1 cellular context compared by ENCODE assay signal in genomic region chr22:19037282-19038163, GRCh38.
TF ChIP-seq lines count a peak whose summit lies in the region.

No MANE protein-coding gene starts in this region.

TF ChIP-seq in K562, 482 proteins besides CTCF, POLR2A, EP300 and RAD21 (continued from another document):
- 0 out of 2 replicates have a peak, but pooled peaks have one; percentile 75 for TF ChIP-seq RERE (CRISPR knock-in tag; IDR thresholded peaks at IDR 0.05; ENCODE audit: borderline replicate concordance)
- TF ChIP-seq ZC3H8 (IDR thresholded peaks at IDR 0.05): no peak
- no peak for TF ChIP-seq ZNF707 (CRISPR knock-in tag; conservative IDR thresholded peaks at IDR 0.05)
- no peak for TF ChIP-seq HLTF (IDR thresholded peaks at IDR 0.05)
- no peak for TF ChIP-seq NBN (IDR thresholded peaks at IDR 0.05; ENCODE audit: low read depth)
- no peak for TF ChIP-seq TBP (optimal IDR thresholded peaks at IDR 0.05; ENCODE audit: low read depth, low read length)
- peak; percentile 52 for TF ChIP-seq HMGN3 (IDR thresholded peaks at IDR 0.05; ENCODE audit: borderline replicate concordance, extremely low read depth, insufficient read length, low read depth, low read length)
- no peak for TF ChIP-seq FUS (optimal IDR thresholded peaks at IDR 0.05; ENCODE audit: low read depth, low read length)
- peak; percentile 1; the same call in 1 of the 2 replicates for TF ChIP-seq BHLHE40 (IDR thresholded peaks at IDR 0.05; ENCODE audit: low read length)
- no peak for TF ChIP-seq ZNF121 (CRISPR knock-in tag; conservative IDR thresholded peaks at IDR 0.05)
- TF ChIP-seq CCNT2 (IDR thresholded peaks at IDR 0.05; ENCODE audit: borderline replicate concordance, extremely low read depth, insufficient read length, low read depth, low read length): no peak
- no peak for TF ChIP-seq HNRNPL (IDR thresholded peaks at IDR 0.05; ENCODE audit: low read depth, low read length)
- no peak for TF ChIP-seq NUFIP1 (IDR thresholded peaks at IDR 0.05; ENCODE audit: partially characterized antibody)
- TF ChIP-seq, protein P1, sequence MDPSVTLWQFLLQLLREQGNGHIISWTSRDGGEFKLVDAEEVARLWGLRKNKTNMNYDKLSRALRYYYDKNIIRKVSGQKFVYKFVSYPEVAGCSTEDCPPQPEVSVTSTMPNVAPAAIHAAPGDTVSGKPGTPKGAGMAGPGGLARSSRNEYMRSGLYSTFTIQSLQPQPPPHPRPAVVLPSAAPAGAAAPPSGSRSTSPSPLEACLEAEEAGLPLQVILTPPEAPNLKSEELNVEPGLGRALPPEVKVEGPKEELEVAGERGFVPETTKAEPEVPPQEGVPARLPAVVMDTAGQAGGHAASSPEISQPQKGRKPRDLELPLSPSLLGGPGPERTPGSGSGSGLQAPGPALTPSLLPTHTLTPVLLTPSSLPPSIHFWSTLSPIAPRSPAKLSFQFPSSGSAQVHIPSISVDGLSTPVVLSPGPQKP (CRISPR knock-in tag; IDR thresholded peaks at IDR 0.05): peak; percentile 62; the same call in 1 of the 2 replicates
- TF ChIP-seq BMI1 (IDR thresholded peaks at IDR 0.05; ENCODE audit: low read length): no peak
- no peak for TF ChIP-seq BDP1 (IDR thresholded peaks at IDR 0.05; ENCODE audit: insufficient read depth, insufficient read length)
- no peak for TF ChIP-seq ZFX (CRISPR knock-in tag; IDR thresholded peaks at IDR 0.05)
- TF ChIP-seq, protein P2, sequence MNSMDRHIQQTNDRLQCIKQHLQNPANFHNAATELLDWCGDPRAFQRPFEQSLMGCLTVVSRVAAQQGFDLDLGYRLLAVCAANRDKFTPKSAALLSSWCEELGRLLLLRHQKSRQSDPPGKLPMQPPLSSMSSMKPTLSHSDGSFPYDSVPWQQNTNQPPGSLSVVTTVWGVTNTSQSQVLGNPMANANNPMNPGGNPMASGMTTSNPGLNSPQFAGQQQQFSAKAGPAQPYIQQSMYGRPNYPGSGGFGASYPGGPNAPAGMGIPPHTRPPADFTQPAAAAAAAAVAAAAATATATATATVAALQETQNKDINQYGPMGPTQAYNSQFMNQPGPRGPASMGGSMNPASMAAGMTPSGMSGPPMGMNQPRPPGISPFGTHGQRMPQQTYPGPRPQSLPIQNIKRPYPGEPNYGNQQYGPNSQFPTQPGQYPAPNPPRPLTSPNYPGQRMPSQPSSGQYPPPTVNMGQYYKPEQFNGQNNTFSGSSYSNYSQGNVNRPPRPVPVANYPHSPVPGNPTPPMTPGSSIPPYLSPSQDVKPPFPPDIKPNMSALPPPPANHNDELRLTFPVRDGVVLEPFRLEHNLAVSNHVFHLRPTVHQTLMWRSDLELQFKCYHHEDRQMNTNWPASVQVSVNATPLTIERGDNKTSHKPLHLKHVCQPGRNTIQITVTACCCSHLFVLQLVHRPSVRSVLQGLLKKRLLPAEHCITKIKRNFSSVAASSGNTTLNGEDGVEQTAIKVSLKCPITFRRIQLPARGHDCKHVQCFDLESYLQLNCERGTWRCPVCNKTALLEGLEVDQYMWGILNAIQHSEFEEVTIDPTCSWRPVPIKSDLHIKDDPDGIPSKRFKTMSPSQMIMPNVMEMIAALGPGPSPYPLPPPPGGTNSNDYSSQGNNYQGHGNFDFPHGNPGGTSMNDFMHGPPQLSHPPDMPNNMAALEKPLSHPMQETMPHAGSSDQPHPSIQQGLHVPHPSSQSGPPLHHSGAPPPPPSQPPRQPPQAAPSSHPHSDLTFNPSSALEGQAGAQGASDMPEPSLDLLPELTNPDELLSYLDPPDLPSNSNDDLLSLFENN (IDR thresholded peaks at IDR 0.05; ENCODE audit: low read depth in 2 of 2, low read length in 2 of 2): no peak
- TF ChIP-seq, protein P3, sequence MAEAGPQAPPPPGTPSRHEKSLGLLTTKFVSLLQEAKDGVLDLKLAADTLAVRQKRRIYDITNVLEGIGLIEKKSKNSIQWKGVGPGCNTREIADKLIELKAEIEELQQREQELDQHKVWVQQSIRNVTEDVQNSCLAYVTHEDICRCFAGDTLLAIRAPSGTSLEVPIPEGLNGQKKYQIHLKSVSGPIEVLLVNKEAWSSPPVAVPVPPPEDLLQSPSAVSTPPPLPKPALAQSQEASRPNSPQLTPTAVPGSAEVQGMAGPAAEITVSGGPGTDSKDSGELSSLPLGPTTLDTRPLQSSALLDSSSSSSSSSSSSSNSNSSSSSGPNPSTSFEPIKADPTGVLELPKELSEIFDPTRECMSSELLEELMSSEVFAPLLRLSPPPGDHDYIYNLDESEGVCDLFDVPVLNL (CRISPR knock-in tag; IDR thresholded peaks at IDR 0.05; ENCODE audit: low read depth): peak; percentile 60; the same call in 1 of the 2 replicates
- no peak for TF ChIP-seq ZC3H11A (IDR thresholded peaks at IDR 0.05; ENCODE audit: low read depth, low read length)
- TF ChIP-seq, protein P4, sequence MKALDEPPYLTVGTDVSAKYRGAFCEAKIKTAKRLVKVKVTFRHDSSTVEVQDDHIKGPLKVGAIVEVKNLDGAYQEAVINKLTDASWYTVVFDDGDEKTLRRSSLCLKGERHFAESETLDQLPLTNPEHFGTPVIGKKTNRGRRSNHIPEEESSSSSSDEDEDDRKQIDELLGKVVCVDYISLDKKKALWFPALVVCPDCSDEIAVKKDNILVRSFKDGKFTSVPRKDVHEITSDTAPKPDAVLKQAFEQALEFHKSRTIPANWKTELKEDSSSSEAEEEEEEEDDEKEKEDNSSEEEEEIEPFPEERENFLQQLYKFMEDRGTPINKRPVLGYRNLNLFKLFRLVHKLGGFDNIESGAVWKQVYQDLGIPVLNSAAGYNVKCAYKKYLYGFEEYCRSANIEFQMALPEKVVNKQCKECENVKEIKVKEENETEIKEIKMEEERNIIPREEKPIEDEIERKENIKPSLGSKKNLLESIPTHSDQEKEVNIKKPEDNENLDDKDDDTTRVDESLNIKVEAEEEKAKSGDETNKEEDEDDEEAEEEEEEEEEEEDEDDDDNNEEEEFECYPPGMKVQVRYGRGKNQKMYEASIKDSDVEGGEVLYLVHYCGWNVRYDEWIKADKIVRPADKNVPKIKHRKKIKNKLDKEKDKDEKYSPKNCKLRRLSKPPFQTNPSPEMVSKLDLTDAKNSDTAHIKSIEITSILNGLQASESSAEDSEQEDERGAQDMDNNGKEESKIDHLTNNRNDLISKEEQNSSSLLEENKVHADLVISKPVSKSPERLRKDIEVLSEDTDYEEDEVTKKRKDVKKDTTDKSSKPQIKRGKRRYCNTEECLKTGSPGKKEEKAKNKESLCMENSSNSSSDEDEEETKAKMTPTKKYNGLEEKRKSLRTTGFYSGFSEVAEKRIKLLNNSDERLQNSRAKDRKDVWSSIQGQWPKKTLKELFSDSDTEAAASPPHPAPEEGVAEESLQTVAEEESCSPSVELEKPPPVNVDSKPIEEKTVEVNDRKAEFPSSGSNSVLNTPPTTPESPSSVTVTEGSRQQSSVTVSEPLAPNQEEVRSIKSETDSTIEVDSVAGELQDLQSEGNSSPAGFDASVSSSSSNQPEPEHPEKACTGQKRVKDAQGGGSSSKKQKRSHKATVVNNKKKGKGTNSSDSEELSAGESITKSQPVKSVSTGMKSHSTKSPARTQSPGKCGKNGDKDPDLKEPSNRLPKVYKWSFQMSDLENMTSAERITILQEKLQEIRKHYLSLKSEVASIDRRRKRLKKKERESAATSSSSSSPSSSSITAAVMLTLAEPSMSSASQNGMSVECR (CRISPR knock-in tag; IDR thresholded peaks at IDR 0.05): peak; percentile 72
- TF ChIP-seq BRCA1 (IDR thresholded peaks at IDR 0.05): no peak
- TF ChIP-seq BRCA1 (CRISPR knock-in tag; IDR thresholded peaks at IDR 0.05): peak; percentile 64; the same call in 1 of the 2 replicates
- no peak for TF ChIP-seq SIX5 (IDR thresholded peaks at IDR 0.05; ENCODE audit: borderline replicate concordance in 1 of 2, insufficient read depth in 1 of 2, low read depth in 1 of 2, low read length in 2 of 2)
